ENCODE assay signal across 8 cellular contexts in the genomic region with DNA sequence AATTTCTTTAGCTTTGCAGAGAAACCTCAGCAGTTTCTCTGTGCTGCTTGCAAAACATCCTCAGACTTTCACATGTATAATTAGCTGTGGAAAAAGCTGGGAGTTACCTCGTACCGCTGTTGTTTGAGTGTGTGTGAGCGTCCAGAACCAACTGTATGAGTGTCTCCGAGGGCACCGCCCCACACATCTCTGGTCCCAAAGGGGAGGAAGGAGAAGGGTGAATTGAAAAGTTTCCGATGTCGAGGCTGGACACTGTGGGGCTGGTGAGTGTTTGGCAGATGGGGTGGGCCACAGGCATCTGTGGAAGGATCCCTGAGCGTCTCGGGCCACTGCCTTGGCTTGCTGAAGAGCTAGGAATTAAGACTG. TPM values are rescaled to one million over a fixed set of nuclear protein-coding genes. Genes with fewer than 3 reads are reported as not detected.
DNase-seq lines count a peak whose midpoint lies in the region; ATAC-seq and TF ChIP-seq lines count a peak whose summit lies in the region.

No MANE protein-coding gene starts in this region.

- TF ChIP-seq POLR2A in right lobe of liver (IDR thresholded peaks at IDR 0.05) (no peak), suprapubic skin (IDR thresholded peaks at IDR 0.05) (no peak)

- H3K4me3 ChIP-seq in Panc1 (ENCODE audit: low read depth in 2 of 2, low read length in 2 of 2) (peak overlapping the region; percentile 56 to 70), cardiac fibroblast (replicated peaks in 1 of 2; ENCODE audit: low read depth in 2 of 2, low read length in 2 of 2) (peak overlapping the region; percentile 72 to 83), right lobe of liver (peak overlapping the region; percentile 69 to 78 (median 75)), suprapubic skin (peak overlapping the region; percentile 75)

- ATAC-seq in Panc1, result peak; percentile 47
- peak; percentile 18 to 26 (median 20) for ATAC-seq in right lobe of liver
- no peak for ATAC-seq in HG02884 (IDR thresholded peaks at IDR 0.05; ENCODE audit: unreplicated experiment)

- no peak for TF ChIP-seq CTCF in Panc1 (IDR thresholded peaks at IDR 0.05)
- no peak for TF ChIP-seq CTCF in cardiac fibroblast (IDR thresholded peaks at IDR 0.05; ENCODE audit: low read depth, low read length)
- TF ChIP-seq CTCF in right lobe of liver (IDR thresholded peaks at IDR 0.05), result no peak
- no peak for TF ChIP-seq CTCF in suprapubic skin (IDR thresholded peaks at IDR 0.05)

- CTCF ChIA-PET in Panc1 (lab: Charles Lee), result interaction anchor here (0.6 to 2.2 kb wide), 3 partner anchors 75 to 507 kb away, joined by 4 to 7 read pairs (median 5); no protein-coding TSS in a partner anchor

- peaks cover 30% of the 10 kb centered on the region for H3K4me1 ChIP-seq in Panc1 (ENCODE audit: control insufficient read depth, insufficient read depth, low read length)
- peaks cover 0 to 37% (median 6%) of the 10 kb centered on the region in 4 donors for H3K4me1 ChIP-seq in right lobe of liver
- H3K4me1 ChIP-seq in suprapubic skin, result peaks cover 62% of the 10 kb centered on the region

- H3K9me3 ChIP-seq in Panc1 (ENCODE audit: control insufficient read depth, insufficient read depth, low read depth, low read length) (no peaks in the 10 kb centered on the region), right lobe of liver (no peaks in the 10 kb centered on the region), suprapubic skin (no peaks in the 10 kb centered on the region)

- WGBS in right lobe of liver (ENCODE audit: insufficient coverage, low coverage, low lambda C conversion rate, missing lambda C conversion rate), result 9% methylated on average over 7 of the region's 9 CpGs
- under 1% methylated on average over 9 of the region's 9 CpGs for WGBS in suprapubic skin

- peak; percentile 25 for DNase-seq in NK-92 treated with Interleukin-12 subunit alpha and Interleukin-12 subunit beta, amount 100 ng/mL, for 24 hours (lab: John Stamatoyannopoulos, UW)
- no peak for DNase-seq in NK-92 (lab: John Stamatoyannopoulos, UW; ENCODE audit: unreplicated experiment)
- no peak for DNase-seq in Panc1 (ENCODE audit: low read depth, low spot score)
- DNase-seq in cardiac fibroblast (ENCODE audit: low read depth in 2 of 2), result peak; percentile 47 to 65
- no peak for DNase-seq in right lobe of liver
- no peak for DNase-seq in suprapubic skin (ENCODE audit: low spot score in 2 of 2)
- DNase-seq in ureter (ENCODE audit: low spot score), result no peak

- BruUV-seq in Panc1 (replicated peaks; lab: Mats Ljungman, UMichigan), result TSS peak; percentile 69

- in situ Hi-C loops in Panc1 (cut with HindIII; ENCODE audit: low pct_unique_long_range_greater_than_20kb, low sequenced_read_pairs), result no loop called here

- H3K27me3 ChIP-seq in Panc1 (ENCODE audit: control insufficient read depth, insufficient read depth, low read length), result no peaks in the 10 kb centered on the region
- H3K27me3 ChIP-seq in right lobe of liver, result no peaks in the 10 kb centered on the region
- no peaks in the 10 kb centered on the region for H3K27me3 ChIP-seq in suprapubic skin

- H3K27ac ChIP-seq in Panc1 (ENCODE audit: low read length) (peak overlapping the region; percentile 79), right lobe of liver (peak overlapping the region; percentile 87 to 88 (median 88)), suprapubic skin (peak overlapping the region; percentile 94)

- intact Hi-C loops in Panc1 (cut with micrococcal nuclease; ENCODE audit: unreplicated experiment), result loop anchor here (5.0 to 10.0 kb wide), 2 partner anchors 64 to 113 kb away; no protein-coding TSS in a partner anchor
- intact Hi-C loops in right lobe of liver (cut with DNase I), result loop anchor here in 1 of 2 donors (10.0 kb wide), 2 partner anchors 57 to 113 kb away; no protein-coding TSS in a partner anchor

- H3K36me3 ChIP-seq in Panc1 (ENCODE audit: control insufficient read depth, insufficient read depth, low read length) (no peaks in the 10 kb centered on the region), right lobe of liver (no peaks in the 10 kb centered on the region), suprapubic skin (no peaks in the 10 kb centered on the region)

- TF ChIP-seq EP300 in suprapubic skin (IDR thresholded peaks at IDR 0.05), result no peak

- POLR2A ChIA-PET in Panc1 (lab: Charles Lee), result no interaction called here

RNA-seq across cellular contexts. Expression of a gene that starts 1.2 kb away (rescaled TPM):
- total RNA-seq in Panc1 (2021; ENCODE audit: unreplicated experiment) (20.9 TPM), right lobe of liver (10 to 100 TPM in 4 of 6 experiments, 1 to 10 TPM in 2; 8.7 to 59.3 (median 23.3) TPM), suprapubic skin (100 to 1,000 TPM; 164 to 220 (median 166) TPM), ureter (141 TPM)
- 15.4 TPM for polyA plus RNA-seq in Panc1 (2012; ENCODE audit: insufficient read length)

Comparison
In these comparisons a context has a peak if more than half of its experiments do, and no peak if none do; other contexts are left out.
1. DNase-seq: peak in NK-92 treated with Interleukin-12 subunit alpha and Interleukin-12 subunit beta, amount 100 ng/mL, for 24 hours (single experiment) and cardiac fibroblast (2 of 2); none in NK-92 (single experiment), Panc1 (single experiment), right lobe of liver (0 of 3), suprapubic skin (0 of 2) and ureter (single experiment).
2. Peak in every context shown above with its lines, with median percentiles within 50 percentile points of each other: H3K27ac ChIP-seq and H3K4me3 ChIP-seq.